In the genomic region with DNA sequence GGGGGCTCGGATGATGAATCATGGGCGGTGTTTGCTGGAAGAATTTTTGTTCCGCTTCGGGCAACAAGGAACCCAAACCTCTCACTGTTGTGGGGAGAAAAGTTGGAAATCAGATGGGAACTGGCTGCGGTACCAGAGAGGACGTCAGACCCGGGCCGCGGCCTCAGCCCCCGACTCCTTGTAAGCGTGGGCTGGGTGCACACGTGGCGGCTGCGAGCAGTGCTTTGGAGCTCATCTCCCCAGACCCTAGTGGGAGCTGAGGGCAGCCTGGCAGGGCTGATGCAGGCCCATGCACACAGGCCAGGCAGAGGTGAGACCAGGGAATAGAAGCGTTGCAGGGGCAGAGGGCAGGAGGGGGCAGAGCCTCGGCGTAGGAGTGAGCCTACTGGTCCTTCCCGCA, we compare ENCODE assay signal across 31 cellular contexts.
"Had no signal": no experiment of that assay in that cellular context is flagged by ENCODE, and none has a peak within 500 bp of the region (broad histone marks: within the 10 kb centered on the region; RNA-seq: fewer than 3 reads in every experiment).

No MANE protein-coding gene starts in this region.

- DNase-seq: activated CD4-positive, alpha-beta T cell treated with anti-CD3 and anti-CD28 coated beads, Interleukin-2, amount 50 U/mL, for 1 hour; activated CD8-positive, alpha-beta T cell treated with anti-CD3 and anti-CD28 coated beads for 36 hours; activated gamma-delta T cell treated with Interleukin-2 at 50 U/mL for 16 hours; activated naive CD4-positive, alpha-beta T cell treated with anti-CD3 and anti-CD28 coated beads, Interleukin-2, amount 50 U/mL, for 16 hours; activated T-cell treated with anti-CD3 and anti-CD28 coated beads, Interleukin-2, amount 50 U/mL, for 4 hours; amniotic stem cell; caudate nucleus; endodermal cell; foreskin fibroblast; kidney glomerular epithelial cell; lower lobe of right lung; mesendoderm; nucleus accumbens; psoas muscle; sigmoid colon; stimulated activated CD4-positive, alpha-beta T cell treated with anti-CD3 and anti-CD28 coated beads, Interleukin-1b, Interleukin-23, amount 100 ng/mL, for 48 hours; stimulated activated CD4-positive, alpha-beta T cell treated with anti-CD3 and anti-CD28 coated beads, Interleukin-4, amount 100 ng/mL, for 4 hours; stimulated activated CD8-positive, alpha-beta memory T cell treated with anti-CD3 and anti-CD28 coated beads, Interleukin-4, amount 100 ng/mL, for 48 hours; stimulated activated naive B cell treated with anti-CD40 and anti-IgM and Interleukin-4, amounts not matched to agents 10 μg/mL and 1 μg/mL and 100 μg/mL, for 72 hours; stomach; T-helper 17 cell; T1000; transverse colon had no signal

- H3K4me1 Mint-ChIP-seq: activated T-helper 17 cell treated with anti-CD3 and anti-CD28 coated beads, Interleukin-2, amount 50 U/mL, for 72 hours; endodermal cell; nephron had no signal

- H3K36me3 ChIP-seq: left lung, lower lobe of right lung, sigmoid colon, stomach, suprapubic skin, transverse colon had no signal

- H3K4me3 Mint-ChIP-seq: activated CD8-positive, alpha-beta T cell treated with anti-CD3 and anti-CD28 coated beads for 36 hours; activated T-cell treated with anti-CD3 and anti-CD28 coated beads, Interleukin-2, amount 50 U/mL, for 4 hours; activated T-helper 17 cell treated with anti-CD3 and anti-CD28 coated beads, Interleukin-2, amount 50 U/mL, for 72 hours; endodermal cell; nephron had no signal

- H3K9me3 Mint-ChIP-seq: activated CD8-positive, alpha-beta T cell treated with anti-CD3 and anti-CD28 coated beads for 36 hours; activated T-cell treated with anti-CD3 and anti-CD28 coated beads, Interleukin-2, amount 50 U/mL, for 4 hours; activated T-helper 17 cell treated with anti-CD3 and anti-CD28 coated beads, Interleukin-2, amount 50 U/mL, for 72 hours; endodermal cell; nephron; stimulated activated naive B cell treated with anti-CD40 and anti-IgM and Interleukin-4, amounts not matched to agents 10 μg/mL and 1 μg/mL and 100 μg/mL, for 72 hours had no signal

- H3K27me3 Mint-ChIP-seq: activated CD8-positive, alpha-beta T cell treated with anti-CD3 and anti-CD28 coated beads for 36 hours; activated T-helper 17 cell treated with anti-CD3 and anti-CD28 coated beads, Interleukin-2, amount 50 U/mL, for 72 hours; stimulated activated naive B cell treated with anti-CD40 and anti-IgM and Interleukin-4, amounts not matched to agents 10 μg/mL and 1 μg/mL and 100 μg/mL, for 72 hours; T-helper 17 cell had no signal

- H3K4me2 ChIP-seq: smooth muscle cell had no signal

- H3K4me1 ChIP-seq: psoas muscle had no signal

- H3K27ac ChIP-seq: left lung, lower lobe of right lung, parathyroid adenoma, psoas muscle, sigmoid colon, stomach, suprapubic skin, transverse colon had no signal

- H2AFZ ChIP-seq: parathyroid adenoma had no signal

- H3K4me3 ChIP-seq: left lung, lower lobe of right lung, mucosa of descending colon, psoas muscle, sigmoid colon, smooth muscle cell, stomach, suprapubic skin, transverse colon had no signal

- H3K27ac Mint-ChIP-seq: activated CD8-positive, alpha-beta T cell treated with anti-CD3 and anti-CD28 coated beads for 36 hours; activated T-helper 17 cell treated with anti-CD3 and anti-CD28 coated beads, Interleukin-2, amount 50 U/mL, for 72 hours; endodermal cell; nephron; T-helper 17 cell had no signal

- H3K79me2 ChIP-seq: parathyroid adenoma had no signal

- ATAC-seq: activated CD8-positive, alpha-beta T cell treated with anti-CD3 and anti-CD28 coated beads for 36 hours; activated T-cell treated with anti-CD3 and anti-CD28 coated beads, Interleukin-2, amount 50 U/mL, for 4 hours; activated T-helper 17 cell treated with anti-CD3 and anti-CD28 coated beads, Interleukin-2, amount 50 U/mL, for 72 hours; esophagus mucosa; left lung; lower lobe of right lung; mucosa of descending colon; psoas muscle; stimulated activated naive B cell treated with anti-CD40 and anti-IgM and Interleukin-4, amounts not matched to agents 10 μg/mL and 1 μg/mL and 100 μg/mL, for 72 hours; T-helper 17 cell had no signal

- H3K27me3 ChIP-seq: left lung, sigmoid colon, stomach, suprapubic skin, transverse colon had no signal

- H3K9me3 ChIP-seq: left lung, lower lobe of right lung, mucosa of descending colon, psoas muscle, sigmoid colon, stomach, suprapubic skin, transverse colon had no signal
